ENCODE assay signal across 19 cellular contexts in genomic region chr20:51460163-51460562, GRCh38.
"Had no signal": no experiment of that assay in that cellular context is flagged by ENCODE, and none has a peak within 500 bp of the region (broad histone marks: within the 10 kb centered on the region; RNA-seq: fewer than 3 reads in every experiment).

No MANE protein-coding gene starts in this region.

- FAIRE-seq: pancreas had no signal

- H3K27ac Mint-ChIP-seq: activated CD4-positive, alpha-beta memory T cell treated with anti-CD3 and anti-CD28 coated beads, Interleukin-2, amount 10 ng/mL, durations not matched to agents 7 days and 5 days had no signal

- H3K4me3 Mint-ChIP-seq: activated CD4-positive, alpha-beta memory T cell treated with anti-CD3 and anti-CD28 coated beads, Interleukin-2, amount 10 ng/mL, durations not matched to agents 7 days and 5 days; neural crest cell; T-cell had no signal

- H3K4me3 ChIP-seq: pancreas, sigmoid colon, stomach, testis, upper lobe of right lung had no signal

- ATAC-seq: left ventricle myocardium superior, pancreas, T-cell, upper lobe of right lung had no signal

- H3K9me3 Mint-ChIP-seq: activated CD4-positive, alpha-beta memory T cell treated with anti-CD3 and anti-CD28 coated beads, Interleukin-2, amount 10 ng/mL, durations not matched to agents 7 days and 5 days; T-cell had no signal

- H3K27me3 Mint-ChIP-seq: activated CD4-positive, alpha-beta memory T cell treated with anti-CD3 and anti-CD28 coated beads, Interleukin-2, amount 10 ng/mL, durations not matched to agents 7 days and 5 days; T-cell had no signal

- H3K9me3 ChIP-seq: pancreas, sigmoid colon, stomach, testis, upper lobe of right lung had no signal

- H3K36me3 ChIP-seq: pancreas, sigmoid colon, upper lobe of right lung had no signal

- H3K27me3 ChIP-seq: pancreas, sigmoid colon, stomach, testis, upper lobe of right lung had no signal

- DNase-seq: activated CD4-positive, alpha-beta memory T cell treated with anti-CD3 and anti-CD28 coated beads, Interleukin-2, amount 10 ng/mL, durations not matched to agents 7 days and 5 days; activated CD4-positive, alpha-beta T cell treated with anti-CD3 and anti-CD28 coated beads for 4 hours; activated CD8-positive, alpha-beta memory T cell treated with anti-CD3 and anti-CD28 coated beads, Interleukin-2, amount 50 U/mL, for 4 hours; activated naive CD4-positive, alpha-beta T cell; aorta; cerebellar nuclear complex; effector memory CD4-positive, alpha-beta T cell; foreskin fibroblast; hippocampal formation; left ventricle myocardium superior; mesenchymal stem cell; pancreas; sigmoid colon; stimulated activated CD4-positive, alpha-beta T cell treated with anti-CD3 and anti-CD28 coated beads, Interleukin-1b, Interleukin-23, amount 100 ng/mL, for 48 hours; stomach; testis; upper lobe of right lung had no signal

- H3K27ac ChIP-seq: pancreas, sigmoid colon, testis, upper lobe of right lung had no signal
